1 cellular context compared by ENCODE assay signal in genomic region chr7:28018851-28019465, GRCh38.
TF ChIP-seq lines count a peak whose summit lies in the region.

No MANE protein-coding gene starts in this region.

TF ChIP-seq in K562, 482 proteins besides CTCF, POLR2A, EP300 and RAD21:
- TF ChIP-seq ZNF41 (CRISPR knock-in tag; conservative IDR thresholded peaks at IDR 0.05) (no peak), MAFG (tag; conservative IDR thresholded peaks at IDR 0.05) (0 out of 2 replicates have a peak, but pooled peaks have one; percentile 26), ZNF639 (CRISPR knock-in tag; conservative IDR thresholded peaks at IDR 0.05 in 1 of 2, IDR thresholded peaks at IDR 0.05 in 1 of 2) (no peak), COPS2 (conservative IDR thresholded peaks at IDR 0.05) (no peak)
